In genomic region chr9:34551751-34552605, GRCh38 we compare ENCODE assay signal across 20 cellular contexts. TPM values are rescaled to one million over a fixed set of nuclear protein-coding genes. Genes with fewer than 3 reads are reported as not detected.
DNase-seq lines count a peak whose midpoint lies in the region; ATAC-seq and TF ChIP-seq lines count a peak whose summit lies in the region.
"Had no signal": no experiment of that assay in that cellular context is flagged by ENCODE, and none has a peak within 500 bp of the region (broad histone marks: within the 10 kb centered on the region; RNA-seq: fewer than 3 reads in every experiment).

No MANE protein-coding gene starts in this region.

- no peak overlapping the region for H3K9ac ChIP-seq in SK-N-SH
- no peak overlapping the region for H3K9ac ChIP-seq in BLaER1
- H3K9ac ChIP-seq in endodermal cell (ENCODE audit: extremely low read depth, low read length, poor library complexity, severe bottlenecking) = no peak overlapping the region

- H3K4me2 ChIP-seq in SK-N-SH (no peak overlapping the region), BLaER1 (peak overlapping the region; percentile 11; the same call in 1 of the 2 replicates)

- no peaks in the 10 kb centered on the region for H3K9me3 Mint-ChIP-seq in endodermal cell

- no peak overlapping the region for H2AFZ ChIP-seq in SK-N-SH (ENCODE audit: low read depth)

- H3K27me3 ChIP-seq in SK-N-SH (ENCODE audit: insufficient read depth) (no peaks in the 10 kb centered on the region; the same call in 1 of the 2 replicates), BLaER1 (no peaks in the 10 kb centered on the region), endodermal cell (ENCODE audit: control insufficient read depth, insufficient read depth, low read length, poor library complexity, severe bottlenecking) (no peaks in the 10 kb centered on the region)
- H3K27me3 ChIP-seq: BE2C had no signal

- peaks cover 0 to 73% of the 10 kb centered on the region in 2 experiments; a peak in 1 of 4 replicates for H3K4me1 ChIP-seq in SK-N-SH (ENCODE audit: control insufficient read depth in 1 of 2, insufficient read depth in 2 of 2, low read depth in 1 of 2, low read length in 1 of 2)
- peaks cover 30% of the 10 kb centered on the region for H3K4me1 ChIP-seq in BLaER1
- H3K4me1 ChIP-seq in endodermal cell (ENCODE audit: control insufficient read depth, insufficient read depth, low read length) = peaks cover 2% of the 10 kb centered on the region

- H3K9me3 ChIP-seq in SK-N-SH = no peaks in the 10 kb centered on the region
- no peaks in the 10 kb centered on the region for H3K9me3 ChIP-seq in BLaER1
- no peaks in the 10 kb centered on the region for H3K9me3 ChIP-seq in endodermal cell (ENCODE audit: control insufficient read depth, low read length)
- H3K9me3 ChIP-seq: BE2C had no signal

- intact Hi-C loops in posterior vena cava (cut with DNase I) = no loop called here

- no peaks in the 10 kb centered on the region for H3K9me2 ChIP-seq in SK-N-SH

- no peak overlapping the region for H3K4me3 Mint-ChIP-seq in endodermal cell

- WGBS in SK-N-SH (ENCODE audit: low lambda C conversion rate) = 48% methylated on average over 12 of the region's 20 CpGs
- 93 to 97% methylated on average over 6 to 20 of the region's 20 CpGs for WGBS in endodermal cell (ENCODE audit: insufficient coverage in 1 of 2, insufficient read length in 1 of 2), 2 experiments

- TF ChIP-seq EP300 in SK-N-SH (IDR thresholded peaks at IDR 0.05; ENCODE audit: borderline replicate concordance in 1 of 2, low read depth in 1 of 2, low read length in 1 of 2) = no peak

- H3F3A ChIP-seq in SK-N-SH (replicated peaks; ENCODE audit: insufficient read depth) = no peaks in the 10 kb centered on the region

- H3K4me3 ChIP-seq in SK-N-SH (ENCODE audit: low read depth in 2 of 2, low read length in 1 of 2) (no peak overlapping the region), BLaER1 (no peak overlapping the region), endodermal cell (ENCODE audit: low read length) (no peak overlapping the region)

- TF ChIP-seq CTCF in SK-N-SH (IDR thresholded peaks at IDR 0.05) (no peak), endodermal cell (conservative IDR thresholded peaks at IDR 0.05) (no peak)

- H3K27ac Mint-ChIP-seq in endodermal cell = no peak overlapping the region

- POLR2A ChIA-PET in SK-N-SH (lab: Yijun Ruan, JAX) = no interaction called here

- H3K36me3 Mint-ChIP-seq in endodermal cell (ENCODE audit: low read depth) = no peaks in the 10 kb centered on the region

- ATAC-seq in SK-N-SH treated with all-trans-retinoic acid at 6 μM for 48 hours (no peak), HG02798 (IDR thresholded peaks at IDR 0.05; ENCODE audit: poor library complexity, unreplicated experiment) (no peak)

- H3K27ac ChIP-seq in SK-N-SH (ENCODE audit: low read depth in 2 of 2, low read length in 1 of 2) (no peak overlapping the region; a peak in 1 of 4 replicates), BLaER1 (no peak overlapping the region), endodermal cell (ENCODE audit: low read depth, low read length) (no peak overlapping the region)
- H3K27ac ChIP-seq: 22Rv1 had no signal

- CTCF ChIA-PET in SK-N-SH (lab: Yijun Ruan, JAX) = interaction anchor here (1.0 to 18.0 kb wide), 7 partner anchors 10 to 148 kb away, joined by 3 to 507 read pairs (median 4); partner anchors contain the start of gene CNTFR

- peaks cover 9% of the 10 kb centered on the region for H3K27me3 Mint-ChIP-seq in endodermal cell (ENCODE audit: insufficient read depth)

- H4K20me1 ChIP-seq in SK-N-SH (ENCODE audit: insufficient read depth) (no peaks in the 10 kb centered on the region), BLaER1 (peaks cover 10% of the 10 kb centered on the region; the same call in 1 of the 2 replicates)

- DNase-seq in SK-N-SH (peak; percentile 20), endodermal cell (peak; percentile 26), posterior vena cava (ENCODE audit: low spot score) (peak; percentile 66), SHP77 treated with DMSO at 0.1 percent for 48 hours (lab: John Stamatoyannopoulos, UW) (no peak)
- no peak for DNase-seq in activated CD8-positive, alpha-beta memory T cell treated with anti-CD3 and anti-CD28 coated beads for 24 hours
- DNase-seq: BE2C, DND-41, KBM-7, MV-4-11, NCI-H1436, NCI-H2029, NCI-H2171, NCI-H446, NCI-H69 had no signal

- H3K36me3 ChIP-seq in SK-N-SH (replicated peaks in 1 of 2; ENCODE audit: control insufficient read depth in 1 of 2, insufficient read depth in 2 of 2, low read length in 1 of 2) (no peaks in the 10 kb centered on the region), BLaER1 (no peaks in the 10 kb centered on the region), endodermal cell (ENCODE audit: control insufficient read depth, insufficient read depth, low read length) (no peaks in the 10 kb centered on the region)

- H3K4me1 Mint-ChIP-seq in endodermal cell = peaks cover 8% of the 10 kb centered on the region

- no peaks in the 10 kb centered on the region for H3K79me2 ChIP-seq in SK-N-SH (ENCODE audit: insufficient read depth)

- TF ChIP-seq RAD21 in SK-N-SH (IDR thresholded peaks at IDR 0.05; ENCODE audit: low read length) = no peak

TF ChIP-seq in SK-N-SH, 30 proteins besides CTCF, POLR2A, EP300 and RAD21 (continues in another document):
- TF ChIP-seq ZBTB33 (IDR thresholded peaks at IDR 0.05; ENCODE audit: borderline replicate concordance, low read depth) = no peak
- TF ChIP-seq MXI1 (IDR thresholded peaks at IDR 0.05; ENCODE audit: low read depth, low read length) = no peak
- no peak for TF ChIP-seq SIN3A (IDR thresholded peaks at IDR 0.05; ENCODE audit: borderline replicate concordance, low read depth, low read length)
- TF ChIP-seq NFIC (IDR thresholded peaks at IDR 0.05; ENCODE audit: borderline replicate concordance) = no peak
- no peak for TF ChIP-seq TAF1 (IDR thresholded peaks at IDR 0.05; ENCODE audit: borderline replicate concordance, low read depth, low read length)
- no peak for TF ChIP-seq MEF2A (IDR thresholded peaks at IDR 0.05; ENCODE audit: borderline replicate concordance, low read depth)
- no peak for TF ChIP-seq RXRA (IDR thresholded peaks at IDR 0.05; ENCODE audit: borderline replicate concordance, low read depth)

TF ChIP-seq in SK-N-SH treated with all-trans-retinoic acid at 6 μM for 48 hours, 23 proteins besides CTCF, POLR2A, EP300 and RAD21:
- TF ChIP-seq CSRNP3 (CRISPR knock-in tag; IDR thresholded peaks at IDR 0.05) = no peak
- TF ChIP-seq BACH2 (CRISPR knock-in tag; IDR thresholded peaks at IDR 0.05; ENCODE audit: borderline replicate concordance) = no peak
- TF ChIP-seq SNAI2 (CRISPR knock-in tag; IDR thresholded peaks at IDR 0.05) = no peak
- no peak for TF ChIP-seq ZNF565 (CRISPR knock-in tag; conservative IDR thresholded peaks at IDR 0.05; ENCODE audit: low read depth)
- TF ChIP-seq TCF4 (CRISPR knock-in tag; IDR thresholded peaks at IDR 0.05; ENCODE audit: borderline replicate concordance) = no peak
- TF ChIP-seq ISL1 (CRISPR knock-in tag; IDR thresholded peaks at IDR 0.05) = no peak
- TF ChIP-seq ZNF8 (CRISPR knock-in tag; IDR thresholded peaks at IDR 0.05) = no peak
- no peak for TF ChIP-seq RARB (CRISPR knock-in tag; IDR thresholded peaks at IDR 0.05)

RNA-seq across cellular contexts. Expression of gene ENHO, which starts 29.2 kb away (rescaled TPM):
- 1.2 and 1.5 TPM in 2 replicates for polyA plus RNA-seq in SK-N-SH (2012; rRNA removed)
- polyA plus RNA-seq in SK-N-SH (2012; cell fraction: cytosol; rRNA removed) = 0.44 and 1.2 TPM in 2 replicates
- 0.18 and 1.0 TPM in 2 replicates for polyA plus RNA-seq in SK-N-SH (2012; cell fraction: nucleus; rRNA removed)
- 10 to 100 TPM in 1 of 2 donors, 1 to 10 TPM in 1; 7.1 to 14.5 TPM for total RNA-seq in endodermal cell
- polyA plus RNA-seq in endodermal cell (2013, experiment 1 of 2) = 19.4 TPM
- polyA plus RNA-seq in endodermal cell (2013, experiment 2 of 2) = 17.3 TPM
- total RNA-seq in posterior vena cava = under 1 TPM; 0.24 to 0.74 TPM
- polyA plus RNA-seq: AG04450 had no signal

RNA-seq across cellular contexts. Expression of gene CNTFR, which starts 37.5 kb away (rescaled TPM):
- polyA plus RNA-seq in SK-N-SH (2012; rRNA removed) = 1.8 and 3.7 TPM in 2 replicates
- polyA plus RNA-seq in SK-N-SH (2012; cell fraction: cytosol; rRNA removed) = 2.5 and 5.0 TPM in 2 replicates
- polyA plus RNA-seq in SK-N-SH (2012; cell fraction: nucleus; rRNA removed) = 1.2 and 2.3 TPM in 2 replicates
- total RNA-seq in endodermal cell (1 to 10 TPM in 1 of 2 donors, under 1 TPM in 1; 0.53 to 1.6 TPM), posterior vena cava (10 to 100 TPM in 1 of 2 donors, 1 to 10 TPM in 1; 7.0 to 15.5 TPM)
- 187 TPM for polyA plus RNA-seq in endodermal cell (2013, experiment 1 of 2)
- polyA plus RNA-seq in endodermal cell (2013, experiment 2 of 2) = 167 TPM
- total RNA-seq: RPMI7951 had no signal
- polyA plus RNA-seq: AG04450 had no signal

RNA-seq across cellular contexts. Expression of gene RPP25L, which starts 59.9 kb away (rescaled TPM):
- polyA plus RNA-seq in SK-N-SH (2012; rRNA removed) = 46.3 and 47.6 TPM in 2 replicates
- 22.6 and 32.3 TPM in 2 replicates for polyA plus RNA-seq in SK-N-SH (2012; cell fraction: cytosol; rRNA removed)
- polyA plus RNA-seq in SK-N-SH (2012; cell fraction: nucleus; rRNA removed) = 21.7 and 29.2 TPM in 2 replicates
- total RNA-seq in endodermal cell = 10 to 100 TPM; 19.3 to 22.4 TPM
- polyA plus RNA-seq in endodermal cell (2013, experiment 1 of 2) = 30.1 TPM
- polyA plus RNA-seq in endodermal cell (2013, experiment 2 of 2) = 22.1 TPM
- total RNA-seq in posterior vena cava = 10 to 100 TPM in 1 of 2 donors, 1 to 10 TPM in 1; 5.1 to 10.8 TPM

Comparison
In these comparisons a context has a peak if more than half of its experiments do, and no peak if none do; other contexts are left out.
1. DNase-seq: peak in SK-N-SH (single experiment), endodermal cell (single experiment) and posterior vena cava (single experiment); none in activated CD8-positive, alpha-beta memory T cell treated with anti-CD3 and anti-CD28 coated beads for 24 hours (single experiment) and SHP77 treated with DMSO at 0.1 percent for 48 hours (single experiment).
2. RNA of gene ENHO, which starts 29.2 kb away (total RNA-seq): 7.1 to 14.5 TPM in endodermal cell; 0.24 to 0.74 TPM in posterior vena cava; every median in the first group is over 4 times any median in the second.